In the genomic region with DNA sequence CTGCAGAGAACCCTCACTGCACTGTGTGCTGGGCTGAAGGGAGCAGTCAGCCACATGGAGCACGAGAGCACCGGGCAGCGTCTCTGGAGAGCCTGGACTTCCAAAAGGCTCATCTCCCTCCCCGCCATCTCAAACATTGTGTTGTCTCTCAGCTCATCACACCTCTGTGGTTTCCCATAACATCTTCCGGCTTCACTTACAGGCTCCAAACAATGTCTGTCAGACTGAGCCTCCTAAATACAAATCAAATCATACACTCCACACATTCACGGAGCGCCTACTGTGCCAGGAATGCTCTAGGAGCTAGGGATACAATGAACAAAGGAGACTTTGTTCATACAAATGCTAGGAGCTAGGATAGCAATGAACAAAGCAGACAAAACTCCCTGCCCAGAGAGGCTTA, we compare ENCODE assay signal across 27 cellular contexts.
DNase-seq lines count a peak whose midpoint lies in the region; ATAC-seq, FAIRE-seq and TF ChIP-seq lines count a peak whose summit lies in the region.
"Had no signal": no experiment of that assay in that cellular context is flagged by ENCODE, and none has a peak within 500 bp of the region (broad histone marks: within the 10 kb centered on the region; RNA-seq: fewer than 3 reads in every experiment).

No MANE protein-coding gene starts in this region.

- no peaks in the 10 kb centered on the region for H3K36me3 ChIP-seq in HCT116 (ENCODE audit: control insufficient read depth in 1 of 2, insufficient read depth in 2 of 2, low read length in 2 of 2)
- no peaks in the 10 kb centered on the region for H3K36me3 ChIP-seq in Panc1 (ENCODE audit: control insufficient read depth, insufficient read depth, low read length)
- H3K36me3 ChIP-seq in esophagus muscularis mucosa = no peaks in the 10 kb centered on the region
- H3K36me3 ChIP-seq in ovary = no peaks in the 10 kb centered on the region

- H3K9me3 ChIP-seq in HCT116 (ENCODE audit: control insufficient read depth in 1 of 2, insufficient read depth in 1 of 2, low read depth in 1 of 2, low read length in 2 of 2) (no peaks in the 10 kb centered on the region), Panc1 (ENCODE audit: control insufficient read depth, insufficient read depth, low read depth, low read length) (no peaks in the 10 kb centered on the region), esophagus muscularis mucosa (peaks cover 0 to 5% (median 2%) of the 10 kb centered on the region in 4 donors), ovary (no peaks in the 10 kb centered on the region)

- intact Hi-C loops in HCT116 (cut with micrococcal nuclease) (no loop called here), Panc1 (cut with micrococcal nuclease; ENCODE audit: unreplicated experiment) (no loop called here), esophagus muscularis mucosa (cut with DNase I) (no loop called here), ovary (cut with DNase I) (no loop called here)

- H3K4me3 ChIP-seq in HCT116 (replicated peaks in 1 of 2; ENCODE audit: low read depth in 1 of 2, low read length in 2 of 2) = no peak overlapping the region
- no peak overlapping the region for H3K4me3 ChIP-seq in Panc1 (ENCODE audit: low read depth in 2 of 2, low read length in 2 of 2)
- no peak overlapping the region for H3K4me3 ChIP-seq in esophagus muscularis mucosa
- no peak overlapping the region for H3K4me3 ChIP-seq in ovary
- H3K4me3 ChIP-seq: GM12878, K562 had no signal

- H3K27ac ChIP-seq in HCT116 (ENCODE audit: low read depth, low read length) (no peak overlapping the region), Panc1 (ENCODE audit: low read length) (no peak overlapping the region), esophagus muscularis mucosa (replicated peaks in 1 of 4) (no peak overlapping the region), ovary (no peak overlapping the region)

- DNase-seq in HCT116 (ENCODE audit: low read depth, low spot score) (no peak), Panc1 (ENCODE audit: low read depth, low spot score) (no peak), esophagus muscularis mucosa (ENCODE audit: extremely low spot score) (peak; percentile 72), urothelium cell line (ENCODE audit: low spot score) (peak; percentile 6), SIG-M5 (lab: John Stamatoyannopoulos, UW) (no peak), ovary (no peak)
- no peak for DNase-seq in stimulated activated CD4-positive, alpha-beta T cell treated with anti-CD3 and anti-CD28 coated beads, Interleukin-4, amount 100 ng/mL, for 1 hour
- DNase-seq: C1 segment of cervical spinal cord; Caco-2; CD4-positive, alpha-beta memory T cell; DMS 273 treated with DMSO at 0.1 percent for 48 hours; DMS79; EL; GDM1; GOT3; HCEC 1CT; Kasumi-1; NCI-H1105; NCI-H1436 treated with DMSO at 0.1 percent for 48 hours; NCI-H187 treated with DMSO at 0.1 percent for 48 hours; NCI-H2171 treated with DMSO at 0.1 percent for 48 hours; NCI-H345; NCI-H510A treated with DMSO at 0.1 percent for 48 hours; NCI-H774; Right ventricle myocardium superior had no signal

- no peaks in the 10 kb centered on the region for H3K79me2 ChIP-seq in HCT116 (ENCODE audit: insufficient read depth, low read length)

- FAIRE-seq in urothelium cell line (lab: Jason Lieb, UNC) = no peak
- FAIRE-seq: GM12878, K562 had no signal

- H3K27me3 ChIP-seq in HCT116 (ENCODE audit: insufficient read depth, low read length) (0 out of 2 replicates have a peak, but pooled peaks cover 4% of the 10 kb centered on the region), Panc1 (ENCODE audit: control insufficient read depth, insufficient read depth, low read length) (no peaks in the 10 kb centered on the region), esophagus muscularis mucosa (no peaks in the 10 kb centered on the region), ovary (no peaks in the 10 kb centered on the region)

- no TSS peak for BruUV-seq in HCT116 (replicated peaks; lab: Mats Ljungman, UMichigan)
- BruUV-seq in Panc1 (replicated peaks; lab: Mats Ljungman, UMichigan) = no TSS peak

- POLR2A ChIA-PET in HCT116 (lab: Charles Lee) = no interaction called here
- POLR2A ChIA-PET in Panc1 (lab: Charles Lee) = no interaction called here

- no peak overlapping the region for H3K4me2 ChIP-seq in HCT116 (ENCODE audit: low read length)

- H2AFZ ChIP-seq in HCT116 (ENCODE audit: low read depth, low read length, poor library complexity, severe bottlenecking) = no peak overlapping the region

- ATAC-seq in HCT116 (peak; percentile 25; the same call in 1 of the 2 replicates), Panc1 (peak; percentile 42; the same call in 1 of the 2 replicates)
- ATAC-seq: GM12878, K562 had no signal

- TF ChIP-seq POLR2A in HCT116 (IDR thresholded peaks at IDR 0.05; ENCODE audit: borderline replicate concordance, extremely low read depth, insufficient read depth, insufficient read length) = no peak
- no peak for TF ChIP-seq POLR2A in esophagus muscularis mucosa (IDR thresholded peaks at IDR 0.05; ENCODE audit: low read depth)
- no peak for TF ChIP-seq POLR2A in ovary (IDR thresholded peaks at IDR 0.05)

- RAD21 ChIA-PET in HCT116 (lab: Charles Lee; ENCODE audit: low non-redundant PET in 1 of 2, low total read pairs in 2 of 2, uncharacterized antibody in 2 of 2, unreplicated experiment in 2 of 2) = no interaction called here

- CTCF ChIA-PET in HCT116 (lab: Charles Lee) = no interaction called here
- CTCF ChIA-PET in Panc1 (lab: Charles Lee) = no interaction called here

- H4K20me1 ChIP-seq in HCT116 (ENCODE audit: insufficient read depth) = no peaks in the 10 kb centered on the region

- H3K4me1 ChIP-seq in HCT116 (ENCODE audit: control insufficient read depth in 1 of 2, insufficient read depth in 2 of 2, low read length in 2 of 2) (no peaks in the 10 kb centered on the region), Panc1 (ENCODE audit: control insufficient read depth, insufficient read depth, low read length) (peaks cover 2% of the 10 kb centered on the region; the same call in 1 of the 2 replicates), esophagus muscularis mucosa (peaks cover 5 to 16% (median 14%) of the 10 kb centered on the region in 4 donors), ovary (ENCODE audit: insufficient read depth) (peaks cover 2% of the 10 kb centered on the region)
- H3K4me1 ChIP-seq: Caco-2 had no signal

- in situ Hi-C loops in Panc1 (cut with HindIII; ENCODE audit: low pct_unique_long_range_greater_than_20kb, low sequenced_read_pairs) = no loop called here

- H3K9me2 ChIP-seq in HCT116 (ENCODE audit: insufficient read depth) = no peaks in the 10 kb centered on the region

- WGBS in esophagus muscularis mucosa = 94% methylated on average over 5 of the region's 7 CpGs
- WGBS in ovary, 3 donors = 94 to 99% (median 95%) methylated on average over 7 of the region's 7 CpGs

- TF ChIP-seq EP300 in esophagus muscularis mucosa (IDR thresholded peaks at IDR 0.05) (no peak), ovary (IDR thresholded peaks at IDR 0.05) (no peak)

- no peak for TF ChIP-seq CTCF in HCT116 (IDR thresholded peaks at IDR 0.05 in 2 of 3, conservative IDR thresholded peaks at IDR 0.05 in 1 of 3; ENCODE audit: borderline replicate concordance in 1 of 3, insufficient read depth in 1 of 3, low read depth in 2 of 3, low read length in 2 of 3)
- TF ChIP-seq CTCF in Panc1 (IDR thresholded peaks at IDR 0.05) = no peak
- no peak for TF ChIP-seq CTCF in esophagus muscularis mucosa (IDR thresholded peaks at IDR 0.05)
- TF ChIP-seq CTCF in ovary (IDR thresholded peaks at IDR 0.05) = no peak

- H3K9ac ChIP-seq in HCT116 (ENCODE audit: low read length) = no peak overlapping the region

- no peak for TF ChIP-seq RAD21 in HCT116 (IDR thresholded peaks at IDR 0.05; ENCODE audit: low read depth)

TF ChIP-seq in HCT116, 20 proteins besides CTCF, POLR2A, EP300 and RAD21:
- no peak for TF ChIP-seq ELF1 (IDR thresholded peaks at IDR 0.05; ENCODE audit: borderline replicate concordance, low read depth)
- no peak for TF ChIP-seq FOSL1 (IDR thresholded peaks at IDR 0.05; ENCODE audit: low read depth)
- TF ChIP-seq ZNF274 (IDR thresholded peaks at IDR 0.05; ENCODE audit: low read depth, low read length) = no peak
- TF ChIP-seq SIN3A (IDR thresholded peaks at IDR 0.05; ENCODE audit: low read depth) = no peak
- no peak for TF ChIP-seq ZFX (IDR thresholded peaks at IDR 0.05)
- TF ChIP-seq YY1 (IDR thresholded peaks at IDR 0.05; ENCODE audit: extremely low read depth, insufficient replicate concordance, low read depth, low read length) = no peak
- TF ChIP-seq POLR2AphosphoS5 (IDR thresholded peaks at IDR 0.05; ENCODE audit: low read depth, low read length) = no peak
- TF ChIP-seq CBX3 (IDR thresholded peaks at IDR 0.05; ENCODE audit: low read depth) = no peak
- TF ChIP-seq, protein P1, sequence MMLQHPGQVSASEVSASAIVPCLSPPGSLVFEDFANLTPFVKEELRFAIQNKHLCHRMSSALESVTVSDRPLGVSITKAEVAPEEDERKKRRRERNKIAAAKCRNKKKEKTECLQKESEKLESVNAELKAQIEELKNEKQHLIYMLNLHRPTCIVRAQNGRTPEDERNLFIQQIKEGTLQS (IDR thresholded peaks at IDR 0.05) = no peak
- no peak for TF ChIP-seq EGR1 (IDR thresholded peaks at IDR 0.05; ENCODE audit: low read depth)

Comparison
In these comparisons a context has a peak if more than half of its experiments do, and no peak if none do; other contexts are left out.
1. DNase-seq: peak in esophagus muscularis mucosa (single experiment) and urothelium cell line (single experiment); none in HCT116 (single experiment), Panc1 (single experiment), SIG-M5 (single experiment), ovary (0 of 5) and stimulated activated CD4-positive, alpha-beta T cell treated with anti-CD3 and anti-CD28 coated beads, Interleukin-4, amount 100 ng/mL, for 1 hour (single experiment).